1 cellular context compared by ENCODE assay signal in the genomic region with DNA sequence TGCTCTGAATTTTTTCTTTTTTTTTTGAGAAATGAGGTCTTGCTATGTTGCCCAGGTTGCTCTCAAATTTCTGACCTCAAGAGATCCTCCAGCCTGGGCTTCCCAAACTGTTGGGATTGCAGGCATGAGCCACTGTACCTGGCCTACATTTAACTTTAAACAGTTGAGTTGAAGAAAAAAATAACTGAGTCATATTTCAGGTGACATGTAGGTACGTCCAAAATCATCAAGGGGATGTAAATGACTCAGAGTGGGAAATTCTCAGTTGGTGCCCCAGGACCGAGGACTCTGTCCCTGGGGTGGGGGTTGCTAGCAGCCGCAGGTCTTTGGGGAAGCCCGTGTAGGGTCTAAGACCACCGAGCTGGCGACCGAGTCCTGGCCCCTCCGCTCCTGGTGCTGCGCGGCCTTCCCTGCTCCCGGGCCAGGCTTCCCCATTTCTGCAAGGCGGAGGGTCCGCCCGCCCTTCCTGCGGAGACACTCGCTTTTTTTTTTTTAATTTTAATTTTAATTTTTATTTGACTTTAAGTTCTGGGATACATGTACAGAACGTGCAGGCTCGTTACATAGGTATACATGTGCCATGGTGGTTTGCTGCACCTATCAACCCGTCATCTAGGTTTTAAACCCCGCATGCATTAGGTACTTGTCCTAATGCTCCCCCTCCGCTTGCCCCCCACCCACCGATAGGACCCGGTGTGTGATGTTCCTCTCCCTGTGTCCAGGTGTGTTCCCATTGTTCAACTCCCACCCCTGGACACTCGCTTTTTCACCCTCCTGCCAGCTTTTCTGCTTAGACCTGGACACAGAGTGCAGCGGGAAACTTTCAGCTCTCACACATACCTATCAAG.
TF ChIP-seq lines count a peak whose summit lies in the region.

No MANE protein-coding gene starts in this region.

TF ChIP-seq in HCT116, 20 proteins besides CTCF, POLR2A, EP300 and RAD21 (continued from another document):
- no peak for TF ChIP-seq YY1 (IDR thresholded peaks at IDR 0.05; ENCODE audit: extremely low read depth, insufficient replicate concordance, low read depth, low read length)
TF ChIP-seq in HCT116: peak in this region for 0.
